ENCODE assay signal across 17 cellular contexts in the genomic region with DNA sequence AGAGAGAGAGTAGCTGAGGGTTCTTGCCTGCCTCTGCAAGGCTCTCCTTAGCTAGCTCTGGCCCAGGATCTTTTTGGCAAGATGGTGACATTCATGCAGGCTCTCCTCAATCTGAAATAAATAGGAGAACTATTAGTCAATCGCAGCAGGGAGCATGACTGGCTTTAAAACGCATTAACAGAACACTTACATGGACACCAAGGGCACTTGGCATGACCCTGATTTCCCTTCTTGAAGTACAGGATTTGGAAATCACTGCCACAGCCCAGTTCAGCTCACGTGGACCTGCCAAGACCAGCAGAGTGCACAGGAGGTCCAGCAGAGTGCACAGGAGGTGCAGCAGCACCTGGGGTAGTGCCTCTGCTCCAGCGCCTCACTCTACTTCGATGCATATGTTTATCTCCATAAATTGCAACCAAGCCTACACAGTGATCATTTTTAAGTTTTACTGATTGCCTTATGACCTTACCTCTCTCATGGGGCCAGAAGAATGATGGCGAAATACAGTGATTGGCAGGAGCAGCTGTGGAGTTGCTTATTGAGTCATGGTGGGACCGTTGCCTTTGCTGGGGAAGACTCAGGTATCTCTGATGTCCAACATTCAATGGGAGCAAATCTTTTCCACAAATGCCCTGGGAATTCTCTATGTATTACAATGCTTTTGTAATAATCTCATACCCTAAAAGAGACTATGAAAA.
DNase-seq lines count a peak whose midpoint lies in the region; ATAC-seq and TF ChIP-seq lines count a peak whose summit lies in the region.
"Had no signal": no experiment of that assay in that cellular context is flagged by ENCODE, and none has a peak within 500 bp of the region (broad histone marks: within the 10 kb centered on the region; RNA-seq: fewer than 3 reads in every experiment).

No MANE protein-coding gene starts in this region.

- no peak for ATAC-seq in HG03565 (IDR thresholded peaks at IDR 0.05; ENCODE audit: unreplicated experiment)
- no peak for ATAC-seq in GM21576 (IDR thresholded peaks at IDR 0.05; ENCODE audit: unreplicated experiment)

- DNase-seq in SJCRH30 (peak; percentile 84 to 93), fibroblast of mammary gland (ENCODE audit: low read depth) (peak; percentile 30), suprapubic skin (ENCODE audit: low spot score in 2 of 2) (no peak), ecto neural progenitor cell (ENCODE audit: low spot score) (no peak)
- DNase-seq in CD8-positive, alpha-beta memory T cell: no peak
- DNase-seq: activated CD4-positive, alpha-beta T cell treated with anti-CD3 and anti-CD28 coated beads, Interleukin-2, amount 10 ng/mL, durations not matched to agents 7 days and 5 days; DMS79; endodermal cell; KG1; OCI-M1; SHP77 treated with DMSO at 0.1 percent for 48 hours; stimulated activated CD4-positive, alpha-beta T cell treated with anti-CD3 and anti-CD28 coated beads, Interleukin-15, amount 100 ng/mL, for 24 hours; T-helper 1 cell; thyroid gland had no signal

- H3K36me3 ChIP-seq in SJCRH30 (no peaks in the 10 kb centered on the region), muscle layer of colon (ENCODE audit: insufficient read depth, low read length) (no peaks in the 10 kb centered on the region), suprapubic skin (no peaks in the 10 kb centered on the region)
- H3K36me3 ChIP-seq in CD8-positive, alpha-beta memory T cell (ENCODE audit: insufficient read depth, low read length): no peaks in the 10 kb centered on the region
- H3K36me3 ChIP-seq: thyroid gland had no signal

- CTCF ChIA-PET in CD8-positive, alpha-beta memory T cell (lab: Charles Lee): no interaction called here

- no peak overlapping the region for H3K4me3 Mint-ChIP-seq in CD8-positive, alpha-beta memory T cell
- H3K4me3 Mint-ChIP-seq: activated CD4-positive, alpha-beta T cell treated with anti-CD3 and anti-CD28 coated beads, Interleukin-2, amount 10 ng/mL, durations not matched to agents 7 days and 5 days; endodermal cell had no signal

- H3K27ac ChIP-seq in SJCRH30 (no peak overlapping the region), muscle layer of colon (ENCODE audit: low read depth, low read length) (peak overlapping the region; percentile 60), suprapubic skin (no peak overlapping the region)
- H3K27ac ChIP-seq in CD8-positive, alpha-beta memory T cell (ENCODE audit: low read depth, low read length): no peak overlapping the region
- H3K27ac ChIP-seq: thyroid gland had no signal

- H3K27me3 ChIP-seq in SJCRH30 (no peaks in the 10 kb centered on the region), muscle layer of colon (ENCODE audit: control insufficient read depth in 1 of 2, insufficient read depth in 2 of 2, low read length in 2 of 2) (no peaks in the 10 kb centered on the region), suprapubic skin (no peaks in the 10 kb centered on the region)
- no peaks in the 10 kb centered on the region for H3K27me3 ChIP-seq in CD8-positive, alpha-beta memory T cell (ENCODE audit: insufficient read depth, low read length, poor library complexity, severe bottlenecking)
- H3K27me3 ChIP-seq: thyroid gland had no signal

- no peaks in the 10 kb centered on the region for H3K4me1 Mint-ChIP-seq in CD8-positive, alpha-beta memory T cell
- H3K4me1 Mint-ChIP-seq: activated CD4-positive, alpha-beta T cell treated with anti-CD3 and anti-CD28 coated beads, Interleukin-2, amount 10 ng/mL, durations not matched to agents 7 days and 5 days; endodermal cell had no signal

- H3K9me3 ChIP-seq in SJCRH30 (replicated peaks) (no peaks in the 10 kb centered on the region), muscle layer of colon (ENCODE audit: low read length) (no peaks in the 10 kb centered on the region), suprapubic skin (no peaks in the 10 kb centered on the region)
- no peaks in the 10 kb centered on the region for H3K9me3 ChIP-seq in CD8-positive, alpha-beta memory T cell (ENCODE audit: low read length)
- H3K9me3 ChIP-seq: thyroid gland had no signal

- H3K27ac Mint-ChIP-seq in CD8-positive, alpha-beta memory T cell: no peak overlapping the region
- H3K27ac Mint-ChIP-seq: activated CD4-positive, alpha-beta T cell treated with anti-CD3 and anti-CD28 coated beads, Interleukin-2, amount 10 ng/mL, durations not matched to agents 7 days and 5 days; endodermal cell had no signal

- peaks cover 3 to 16% of the 10 kb centered on the region in 2 donors for H3K27me3 Mint-ChIP-seq in CD8-positive, alpha-beta memory T cell

- H3K4me1 ChIP-seq in SJCRH30: peaks cover 9% of the 10 kb centered on the region
- H3K4me1 ChIP-seq in muscle layer of colon (ENCODE audit: insufficient read depth, low read length): peaks cover 51% of the 10 kb centered on the region
- H3K4me1 ChIP-seq in suprapubic skin: no peaks in the 10 kb centered on the region
- no peaks in the 10 kb centered on the region for H3K4me1 ChIP-seq in CD8-positive, alpha-beta memory T cell (ENCODE audit: insufficient read depth, low read length)
- H3K4me1 ChIP-seq: thyroid gland had no signal

- 75% methylated on average over 7 of the region's 7 CpGs for WGBS in suprapubic skin

- POLR2A ChIA-PET in CD8-positive, alpha-beta memory T cell (lab: Charles Lee): no interaction called here

- H3K9me3 Mint-ChIP-seq in CD8-positive, alpha-beta memory T cell: no peaks in the 10 kb centered on the region
- H3K9me3 Mint-ChIP-seq: activated CD4-positive, alpha-beta T cell treated with anti-CD3 and anti-CD28 coated beads, Interleukin-2, amount 10 ng/mL, durations not matched to agents 7 days and 5 days; endodermal cell had no signal

- TF ChIP-seq EP300 in suprapubic skin (IDR thresholded peaks at IDR 0.05): peak; percentile 69

- TF ChIP-seq CTCF in fibroblast of mammary gland (conservative IDR thresholded peaks at IDR 0.05; ENCODE audit: control insufficient read depth, insufficient read depth, low read depth, low read length) (no peak), suprapubic skin (IDR thresholded peaks at IDR 0.05) (no peak)

- no peak overlapping the region for H3K4me3 ChIP-seq in SJCRH30
- H3K4me3 ChIP-seq in fibroblast of mammary gland (ENCODE audit: control insufficient read depth, low read depth, low read length): no peak overlapping the region
- H3K4me3 ChIP-seq in muscle layer of colon (ENCODE audit: low read depth in 1 of 2, low read length in 2 of 2): no peak overlapping the region
- no peak overlapping the region for H3K4me3 ChIP-seq in suprapubic skin
- H3K4me3 ChIP-seq in CD8-positive, alpha-beta memory T cell (ENCODE audit: low read length): no peak overlapping the region
- H3K4me3 ChIP-seq: thyroid gland had no signal

- TF ChIP-seq POLR2A in suprapubic skin (IDR thresholded peaks at IDR 0.05): no peak

- no peaks in the 10 kb centered on the region for H3K36me3 Mint-ChIP-seq in CD8-positive, alpha-beta memory T cell

- no peak overlapping the region for H3K9ac ChIP-seq in muscle layer of colon (ENCODE audit: low read length)

Comparison
In these comparisons a context has a peak if more than half of its experiments do, and no peak if none do; other contexts are left out.
1. DNase-seq: peak in SJCRH30 (2 of 2) and fibroblast of mammary gland (single experiment); none in suprapubic skin (0 of 2), CD8-positive, alpha-beta memory T cell (0 of 5) and ecto neural progenitor cell (single experiment).